In the genomic region with DNA sequence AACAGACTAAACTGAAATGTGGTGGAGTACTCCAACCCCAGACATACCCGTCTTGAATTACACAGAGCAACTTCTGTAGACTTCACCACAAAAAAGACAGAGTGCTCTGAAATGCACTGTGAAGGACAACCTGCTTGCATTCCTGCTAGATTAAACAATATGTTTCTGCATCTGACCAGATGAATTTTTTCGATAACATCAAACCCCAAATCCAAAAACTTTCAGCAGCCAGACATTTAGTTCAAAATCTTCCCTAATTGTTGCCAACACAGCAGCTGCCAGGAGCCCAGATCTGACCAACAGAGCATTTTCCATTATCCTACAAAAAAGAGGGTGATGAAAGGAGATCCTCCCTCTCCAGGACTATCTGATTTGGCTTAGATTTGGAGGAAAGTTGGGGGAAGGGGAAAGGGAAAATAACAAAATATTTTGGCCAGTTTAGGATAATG, we compare ENCODE assay signal across 13 cellular contexts.
DNase-seq lines count a peak whose midpoint lies in the region; ATAC-seq and TF ChIP-seq lines count a peak whose summit lies in the region.
"Had no signal": no experiment of that assay in that cellular context is flagged by ENCODE, and none has a peak within 500 bp of the region (broad histone marks: within the 10 kb centered on the region; RNA-seq: fewer than 3 reads in every experiment).

No MANE protein-coding gene starts in this region.

- ATAC-seq in HG02981 (IDR thresholded peaks at IDR 0.05; ENCODE audit: unreplicated experiment): no peak
- no peak for ATAC-seq in GM19467 (IDR thresholded peaks at IDR 0.05; ENCODE audit: unreplicated experiment)
- ATAC-seq: activated CD8-positive, alpha-beta T cell treated with anti-CD3 and anti-CD28 coated beads for 36 hours; T-helper 17 cell had no signal

- TF ChIP-seq CTCF in osteocyte (IDR thresholded peaks at IDR 0.05): no peak

- peaks cover 28% of the 10 kb centered on the region for H3K4me1 Mint-ChIP-seq in osteocyte (ENCODE audit: unreplicated experiment)
- H3K4me1 Mint-ChIP-seq: activated naive CD4-positive, alpha-beta T cell treated with anti-CD3 and anti-CD28 coated beads, Interleukin-2, amount 10 ng/mL, durations not matched to agents 7 days and 5 days; naive B cell; T-helper 17 cell had no signal

- H3K36me3 Mint-ChIP-seq in osteocyte (ENCODE audit: unreplicated experiment): no peaks in the 10 kb centered on the region
- H3K36me3 Mint-ChIP-seq: activated naive CD4-positive, alpha-beta T cell treated with anti-CD3 and anti-CD28 coated beads, Interleukin-2, amount 10 ng/mL, durations not matched to agents 7 days and 5 days; naive B cell had no signal

- H3K9me3 Mint-ChIP-seq in osteocyte (ENCODE audit: unreplicated experiment): no peaks in the 10 kb centered on the region
- H3K9me3 Mint-ChIP-seq: activated naive CD4-positive, alpha-beta T cell treated with anti-CD3 and anti-CD28 coated beads, Interleukin-2, amount 10 ng/mL, durations not matched to agents 7 days and 5 days had no signal

- peak; percentile 71 for DNase-seq in GM03348 (ENCODE audit: low spot score)
- peak; percentile 94 for DNase-seq in NCI-H226
- DNase-seq in fibroblast of gingiva (ENCODE audit: low read depth): peak; percentile 82
- DNase-seq in osteocyte (ENCODE audit: extremely low spot score, unreplicated experiment): no peak
- DNase-seq in superior temporal gyrus (ENCODE audit: extremely low spot score): no peak
- DNase-seq in RPMI8226: no peak
- DNase-seq: activated CD8-positive, alpha-beta T cell treated with anti-CD3 and anti-CD28 coated beads for 36 hours; activated naive CD4-positive, alpha-beta T cell treated with anti-CD3 and anti-CD28 coated beads, Interleukin-2, amount 10 ng/mL, durations not matched to agents 7 days and 5 days; naive B cell; NCI-H1436 treated with DMSO at 0.1 percent for 48 hours; T-helper 17 cell had no signal

- no peaks in the 10 kb centered on the region for H3K27me3 Mint-ChIP-seq in osteocyte (ENCODE audit: unreplicated experiment)
- H3K27me3 Mint-ChIP-seq: activated CD8-positive, alpha-beta T cell treated with anti-CD3 and anti-CD28 coated beads for 36 hours; activated naive CD4-positive, alpha-beta T cell treated with anti-CD3 and anti-CD28 coated beads, Interleukin-2, amount 10 ng/mL, durations not matched to agents 7 days and 5 days; naive B cell; T-helper 17 cell had no signal

- peak overlapping the region; percentile 54 for H3K27ac Mint-ChIP-seq in osteocyte (ENCODE audit: unreplicated experiment)
- H3K27ac Mint-ChIP-seq: activated CD8-positive, alpha-beta T cell treated with anti-CD3 and anti-CD28 coated beads for 36 hours; activated naive CD4-positive, alpha-beta T cell treated with anti-CD3 and anti-CD28 coated beads, Interleukin-2, amount 10 ng/mL, durations not matched to agents 7 days and 5 days; naive B cell; T-helper 17 cell had no signal

- H3K4me3 Mint-ChIP-seq in osteocyte (ENCODE audit: unreplicated experiment): no peak overlapping the region
- H3K4me3 Mint-ChIP-seq: activated CD8-positive, alpha-beta T cell treated with anti-CD3 and anti-CD28 coated beads for 36 hours; activated naive CD4-positive, alpha-beta T cell treated with anti-CD3 and anti-CD28 coated beads, Interleukin-2, amount 10 ng/mL, durations not matched to agents 7 days and 5 days; naive B cell; T-helper 17 cell had no signal

Comparison
In these comparisons a context has a peak if more than half of its experiments do, and no peak if none do; other contexts are left out.
1. DNase-seq: peak in GM03348 (single experiment), NCI-H226 (single experiment) and fibroblast of gingiva (single experiment); none in osteocyte (single experiment), superior temporal gyrus (single experiment) and RPMI8226 (single experiment).